In genomic region chr18:21745234-21745633, GRCh38 we compare ENCODE assay signal across 1 cellular context.
TF ChIP-seq lines count a peak whose summit lies in the region.

No MANE protein-coding gene starts in this region.

TF ChIP-seq in WTC11, 78 proteins besides CTCF, POLR2A, EP300 and RAD21 (continued from another document):
- TF ChIP-seq AFF4 (CRISPR knock-in tag; IDR thresholded peaks at IDR 0.05; ENCODE audit: borderline replicate concordance) (no peak), SP1 (CRISPR knock-in tag; conservative IDR thresholded peaks at IDR 0.05) (no peak), CREB1 (CRISPR knock-in tag; IDR thresholded peaks at IDR 0.05) (no peak), ZNF232 (CRISPR knock-in tag; IDR thresholded peaks at IDR 0.05) (no peak), STAT6 (CRISPR knock-in tag; conservative IDR thresholded peaks at IDR 0.05; ENCODE audit: low read depth) (no peak), NR2C2 (CRISPR knock-in tag; IDR thresholded peaks at IDR 0.05) (no peak)
